In the genomic region with DNA sequence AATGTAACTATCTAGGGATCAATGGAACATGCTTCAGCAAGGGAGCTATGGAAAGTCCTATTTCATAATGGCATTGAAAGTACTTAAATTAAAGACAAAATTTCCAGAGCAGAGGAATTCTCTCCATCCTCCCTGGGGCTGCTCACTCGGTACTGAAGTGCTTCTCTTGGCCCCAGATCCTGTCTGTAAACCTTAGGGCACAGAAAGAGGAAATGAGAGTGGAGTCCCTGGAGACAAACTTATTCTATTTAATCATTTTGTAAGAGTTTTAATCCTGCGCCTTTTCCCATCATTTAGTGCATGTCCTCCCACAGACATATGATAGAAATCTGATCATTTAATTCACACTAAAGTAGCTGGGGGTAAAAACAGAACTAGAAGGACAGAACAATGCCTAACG, we compare ENCODE assay signal across 13 cellular contexts.
"Had no signal": no experiment of that assay in that cellular context is flagged by ENCODE, and none has a peak within 500 bp of the region (broad histone marks: within the 10 kb centered on the region; RNA-seq: fewer than 3 reads in every experiment).

No MANE protein-coding gene starts in this region.

- H3K4me1 ChIP-seq: lower lobe of right lung had no signal

- ATAC-seq: gastrocnemius medialis, heart right ventricle, lower lobe of right lung, T-cell had no signal

- H3K9me3 Mint-ChIP-seq: activated naive CD4-positive, alpha-beta T cell treated with anti-CD3 and anti-CD28 coated beads, Interleukin-2, amount 10 ng/mL, durations not matched to agents 7 days and 5 days; T-cell had no signal

- H3K27ac ChIP-seq: gastrocnemius medialis, lower lobe of right lung, neutrophil, upper lobe of left lung had no signal

- H3K36me3 ChIP-seq: gastrocnemius medialis, heart right ventricle, lower lobe of right lung, neutrophil, upper lobe of left lung had no signal

- H3K27ac Mint-ChIP-seq: activated naive CD4-positive, alpha-beta T cell treated with anti-CD3 and anti-CD28 coated beads, Interleukin-2, amount 10 ng/mL, durations not matched to agents 7 days and 5 days; endodermal cell; T-cell had no signal

- H3K4me3 Mint-ChIP-seq: activated naive CD4-positive, alpha-beta T cell treated with anti-CD3 and anti-CD28 coated beads, Interleukin-2, amount 10 ng/mL, durations not matched to agents 7 days and 5 days; endodermal cell; T-cell had no signal

- H3K4me1 Mint-ChIP-seq: activated naive CD4-positive, alpha-beta T cell treated with anti-CD3 and anti-CD28 coated beads, Interleukin-2, amount 10 ng/mL, durations not matched to agents 7 days and 5 days; T-cell had no signal

- H3K4me3 ChIP-seq: gastrocnemius medialis, heart right ventricle, lower lobe of right lung, upper lobe of left lung had no signal

- H3K9me3 ChIP-seq: gastrocnemius medialis, heart right ventricle, lower lobe of right lung, neutrophil, upper lobe of left lung had no signal

- DNase-seq: activated CD4-positive, alpha-beta T cell treated with anti-CD3 and anti-CD28 coated beads for 1 hour; activated CD4-positive, alpha-beta T cell treated with anti-CD3 and anti-CD28 coated beads, Interleukin-2, amount 50 U/mL, for 4 hours; activated naive CD4-positive, alpha-beta T cell treated with anti-CD3 and anti-CD28 coated beads, Interleukin-2, amount 10 ng/mL, durations not matched to agents 7 days and 5 days; endodermal cell; gastrocnemius medialis; heart right ventricle; lower lobe of right lung; stimulated activated CD4-positive, alpha-beta T cell treated with anti-CD3 and anti-CD28 coated beads, Interleukin-2, amount 100 ng/mL, for 48 hours; stimulated activated naive CD4-positive, alpha-beta T cell; T-cell; T-helper 9 cell; upper lobe of left lung had no signal

- H3K36me3 Mint-ChIP-seq: activated naive CD4-positive, alpha-beta T cell treated with anti-CD3 and anti-CD28 coated beads, Interleukin-2, amount 10 ng/mL, durations not matched to agents 7 days and 5 days; T-cell had no signal

- H3K27me3 ChIP-seq: gastrocnemius medialis, upper lobe of left lung had no signal
